In the genomic region with DNA sequence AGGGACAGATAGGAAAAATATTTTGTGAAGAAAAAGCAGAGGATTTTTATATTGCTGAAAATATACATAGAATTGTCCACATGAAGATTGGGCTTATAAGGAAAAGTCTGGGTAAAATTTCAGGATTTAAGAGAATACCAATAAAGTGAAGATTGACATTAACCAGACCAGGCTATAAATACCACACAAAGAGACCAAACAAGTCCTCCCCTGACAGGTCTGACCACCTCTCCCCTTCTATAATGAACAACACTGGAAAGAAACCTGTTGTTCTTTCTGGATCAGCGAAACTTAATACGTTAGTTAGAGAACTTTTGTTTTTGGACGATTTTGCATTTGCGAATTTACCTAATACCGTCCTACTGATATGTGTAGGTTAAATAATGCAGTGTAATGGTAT, we compare ENCODE assay signal across 21 cellular contexts.
"Had no signal": no experiment of that assay in that cellular context is flagged by ENCODE, and none has a peak within 500 bp of the region (broad histone marks: within the 10 kb centered on the region; RNA-seq: fewer than 3 reads in every experiment).

No MANE protein-coding gene starts in this region.

- H3K4me1 ChIP-seq: gastrocnemius medialis, neural progenitor cell, psoas muscle, sigmoid colon, spleen, testis, tibial artery, upper lobe of right lung, vagina had no signal

- DNase-seq: dorsolateral prefrontal cortex; effector CD4-positive, alpha-beta T cell; gastrocnemius medialis; head of caudate nucleus; kidney glomerular epithelial cell; left colon; midbrain; naive thymus-derived CD4-positive, alpha-beta T cell; psoas muscle; right cardiac atrium; sigmoid colon; spleen; stimulated activated CD4-positive, alpha-beta T cell treated with anti-CD3 and anti-CD28 coated beads, Interleukin-4, amount 100 ng/mL, for 4 hours; stimulated activated naive CD8-positive, alpha-beta T cell treated with anti-CD3 and anti-CD28 coated beads, Interleukin-15, Interleukin-2, amounts not matched to agents 100 U/mL and 50 U/mL, for 24 hours; substantia nigra; testis; tibial artery; upper lobe of right lung had no signal

- H3K36me3 ChIP-seq: gastrocnemius medialis, neural progenitor cell, sigmoid colon, spleen, tibial artery, upper lobe of right lung, vagina had no signal

- H3K27ac ChIP-seq: dorsolateral prefrontal cortex, gastrocnemius medialis, neural progenitor cell, psoas muscle, sigmoid colon, spleen, testis, tibial artery, upper lobe of right lung, vagina had no signal

- H3K27me3 ChIP-seq: gastrocnemius medialis, neural progenitor cell, sigmoid colon, spleen, testis, tibial artery, upper lobe of right lung, vagina had no signal

- H2AFZ ChIP-seq: neural progenitor cell had no signal

- ATAC-seq: gastrocnemius medialis; left colon; naive thymus-derived CD4-positive, alpha-beta T cell; psoas muscle; right cardiac atrium; stimulated activated memory B cell treated with anti-CD40 and anti-IgM and Interleukin-4, amounts not matched to agents 10 μg/mL and 1 μg/mL and 100 μg/mL, for 72 hours; stimulated activated naive CD8-positive, alpha-beta T cell treated with anti-CD3 and anti-CD28 coated beads, Interleukin-15, Interleukin-2, amounts not matched to agents 100 U/mL and 50 U/mL, for 24 hours; upper lobe of right lung had no signal

- H3K9ac ChIP-seq: neural progenitor cell had no signal

- H3K9me3 ChIP-seq: gastrocnemius medialis, psoas muscle, sigmoid colon, spleen, testis, tibial artery, upper lobe of right lung, vagina had no signal

- H3K4me2 ChIP-seq: neural progenitor cell had no signal

- H3K4me3 ChIP-seq: dorsolateral prefrontal cortex, gastrocnemius medialis, neural progenitor cell, psoas muscle, sigmoid colon, spleen, testis, tibial artery, upper lobe of right lung, vagina had no signal
